11 cellular contexts compared by ENCODE assay signal in genomic region chr1:10724052-10724494, GRCh38.
DNase-seq lines count a peak whose midpoint lies in the region; ATAC-seq, FAIRE-seq and TF ChIP-seq lines count a peak whose summit lies in the region.
"Had no signal": no experiment of that assay in that cellular context is flagged by ENCODE, and none has a peak within 500 bp of the region (broad histone marks: within the 10 kb centered on the region; RNA-seq: fewer than 3 reads in every experiment).

No MANE protein-coding gene starts in this region.

- no peak overlapping the region for H3K9ac ChIP-seq in astrocyte (ENCODE audit: low read length)

- TF ChIP-seq POLR2A in A549 (IDR thresholded peaks at IDR 0.05; ENCODE audit: low read length), result no peak

- H3K4me1 ChIP-seq in A549, result peaks cover 34% of the 10 kb centered on the region
- no peaks in the 10 kb centered on the region for H3K4me1 ChIP-seq in astrocyte (ENCODE audit: insufficient read depth, low read length)

- H3K36me3 ChIP-seq in MG63 (no peaks in the 10 kb centered on the region), astrocyte (ENCODE audit: insufficient read depth, low read length) (no peaks in the 10 kb centered on the region)

- FAIRE-seq in A549 (lab: Jason Lieb, UNC) (no peak), astrocyte (lab: Jason Lieb, UNC) (no peak)
- FAIRE-seq: endometrium had no signal

- H3K9me3 ChIP-seq in A549 (no peaks in the 10 kb centered on the region), MG63 (no peaks in the 10 kb centered on the region), astrocyte (ENCODE audit: insufficient read depth, low read depth, low read length) (no peaks in the 10 kb centered on the region)

- TF ChIP-seq CTCF in A549 (IDR thresholded peaks at IDR 0.05), result no peak
- TF ChIP-seq CTCF in astrocyte (IDR thresholded peaks at IDR 0.05; ENCODE audit: insufficient read depth, low read depth, low read length), result no peak

- no peak for TF ChIP-seq RAD21 in A549 (conservative IDR thresholded peaks at IDR 0.05 in 1 of 2, IDR thresholded peaks at IDR 0.05 in 1 of 2)

- CTCF ChIA-PET in A549 (lab: Yijun Ruan, JAX), result interaction anchor here (1.6 kb wide), 1 partner anchor 218 kb away, joined by 4 read pairs; no protein-coding TSS in a partner anchor
- CTCF ChIA-PET in activated CD4-positive, alpha-beta T cell treated with anti-CD3 and anti-CD28 coated beads, Interleukin-2, amount 10 ng/mL, durations not matched to agents 7 days and 5 days (lab: Charles Lee), result no interaction called here

- H3K4me3 ChIP-seq in A549, result no peak overlapping the region
- H3K4me3 ChIP-seq in MG63, result no peak overlapping the region
- H3K4me3 ChIP-seq in astrocyte (ENCODE audit: insufficient read depth, low read depth, low read length), result no peak overlapping the region

- no peaks in the 10 kb centered on the region for H3K79me2 ChIP-seq in astrocyte (ENCODE audit: insufficient read depth, low read length)

- peak; percentile 25 to 70 for DNase-seq in A549 (ENCODE audit: low read depth in 1 of 2, low spot score in 1 of 2)
- DNase-seq in MG63, result peak; percentile 72
- DNase-seq in astrocyte (ENCODE audit: low read depth), result peak; percentile 48
- DNase-seq in left kidney (ENCODE audit: low read depth, low spot score), result peak; percentile 68
- DNase-seq in activated CD4-positive, alpha-beta T cell treated with anti-CD3 and anti-CD28 coated beads, Interleukin-2, amount 10 ng/mL, durations not matched to agents 7 days and 5 days, result no peak
- no peak for DNase-seq in activated T-cell treated with anti-CD3 and anti-CD28 coated beads, Interleukin-2, amount 50 U/mL, for 24 hours
- DNase-seq: activated CD4-positive, alpha-beta T cell treated with anti-CD3 and anti-CD28 coated beads, Interleukin-2, amount 10 ng/mL, durations not matched to agents 24 days and 14 days; CD4-positive, CD25-positive, alpha-beta regulatory T cell had no signal

- peak overlapping the region; percentile 38 to 71; a peak in 3 of 6 replicates for H3K27ac ChIP-seq in A549
- H3K27ac ChIP-seq in astrocyte (ENCODE audit: low read depth, low read length), result no peak overlapping the region

- no peaks in the 10 kb centered on the region for H3K9me3 Mint-ChIP-seq in astrocyte (ENCODE audit: unreplicated experiment)
- H3K9me3 Mint-ChIP-seq in activated CD4-positive, alpha-beta T cell treated with anti-CD3 and anti-CD28 coated beads, Interleukin-2, amount 10 ng/mL, durations not matched to agents 7 days and 5 days, result no peaks in the 10 kb centered on the region
- H3K9me3 Mint-ChIP-seq in activated T-cell treated with anti-CD3 and anti-CD28 coated beads, Interleukin-2, amount 50 U/mL, for 24 hours, result no peaks in the 10 kb centered on the region
- H3K9me3 Mint-ChIP-seq: activated CD4-positive, alpha-beta T cell treated with anti-CD3 and anti-CD28 coated beads, Interleukin-2, amount 10 ng/mL, durations not matched to agents 24 days and 14 days; CD4-positive, CD25-positive, alpha-beta regulatory T cell had no signal

- no peaks in the 10 kb centered on the region for H4K20me1 ChIP-seq in astrocyte (ENCODE audit: insufficient read depth, low read length)

- H3K27me3 ChIP-seq in MG63 (no peaks in the 10 kb centered on the region), astrocyte (ENCODE audit: insufficient read depth, low read length) (peaks cover 25% of the 10 kb centered on the region)

- POLR2A ChIA-PET in A549 (lab: Yijun Ruan, JAX), result no interaction called here
- POLR2A ChIA-PET in activated CD4-positive, alpha-beta T cell treated with anti-CD3 and anti-CD28 coated beads, Interleukin-2, amount 10 ng/mL, durations not matched to agents 7 days and 5 days (lab: Charles Lee), result no interaction called here

- no peak overlapping the region for H3K27ac Mint-ChIP-seq in astrocyte (ENCODE audit: unreplicated experiment)
- H3K27ac Mint-ChIP-seq in activated CD4-positive, alpha-beta T cell treated with anti-CD3 and anti-CD28 coated beads, Interleukin-2, amount 10 ng/mL, durations not matched to agents 7 days and 5 days, result no peak overlapping the region
- no peak overlapping the region for H3K27ac Mint-ChIP-seq in activated T-cell treated with anti-CD3 and anti-CD28 coated beads, Interleukin-2, amount 50 U/mL, for 24 hours
- H3K27ac Mint-ChIP-seq: activated CD4-positive, alpha-beta T cell treated with anti-CD3 and anti-CD28 coated beads, Interleukin-2, amount 10 ng/mL, durations not matched to agents 24 days and 14 days; CD4-positive, CD25-positive, alpha-beta regulatory T cell had no signal

- WGBS in A549 (ENCODE audit: missing lambda C conversion rate), result 15% methylated on average over 12 of the region's 12 CpGs

- H3K4me1 Mint-ChIP-seq in astrocyte (ENCODE audit: low read depth, unreplicated experiment), result peaks cover 4% of the 10 kb centered on the region
- no peaks in the 10 kb centered on the region for H3K4me1 Mint-ChIP-seq in activated CD4-positive, alpha-beta T cell treated with anti-CD3 and anti-CD28 coated beads, Interleukin-2, amount 10 ng/mL, durations not matched to agents 7 days and 5 days
- H3K4me1 Mint-ChIP-seq in activated T-cell treated with anti-CD3 and anti-CD28 coated beads, Interleukin-2, amount 50 U/mL, for 24 hours (ENCODE audit: low read depth), result no peaks in the 10 kb centered on the region
- H3K4me1 Mint-ChIP-seq: activated CD4-positive, alpha-beta T cell treated with anti-CD3 and anti-CD28 coated beads, Interleukin-2, amount 10 ng/mL, durations not matched to agents 24 days and 14 days had no signal

- peak overlapping the region; percentile 51 for H3K4me2 ChIP-seq in A549
- H3K4me2 ChIP-seq in astrocyte (ENCODE audit: low read length), result no peak overlapping the region

- H2AFZ ChIP-seq in astrocyte (ENCODE audit: low read depth, low read length), result no peak overlapping the region

- peaks cover 53% of the 10 kb centered on the region for H3K27me3 Mint-ChIP-seq in astrocyte (ENCODE audit: low read depth, unreplicated experiment)
- H3K27me3 Mint-ChIP-seq in activated CD4-positive, alpha-beta T cell treated with anti-CD3 and anti-CD28 coated beads, Interleukin-2, amount 10 ng/mL, durations not matched to agents 7 days and 5 days, result peaks cover 7% of the 10 kb centered on the region
- no peaks in the 10 kb centered on the region for H3K27me3 Mint-ChIP-seq in activated T-cell treated with anti-CD3 and anti-CD28 coated beads, Interleukin-2, amount 50 U/mL, for 24 hours
- H3K27me3 Mint-ChIP-seq: CD4-positive, CD25-positive, alpha-beta regulatory T cell had no signal

- TF ChIP-seq EP300 in A549 (IDR thresholded peaks at IDR 0.05), result no peak

- H3K4me3 Mint-ChIP-seq in astrocyte (ENCODE audit: unreplicated experiment), result no peak overlapping the region
- no peak overlapping the region for H3K4me3 Mint-ChIP-seq in activated CD4-positive, alpha-beta T cell treated with anti-CD3 and anti-CD28 coated beads, Interleukin-2, amount 10 ng/mL, durations not matched to agents 7 days and 5 days
- H3K4me3 Mint-ChIP-seq in activated T-cell treated with anti-CD3 and anti-CD28 coated beads, Interleukin-2, amount 50 U/mL, for 24 hours, result no peak overlapping the region
- H3K4me3 Mint-ChIP-seq: activated CD4-positive, alpha-beta T cell treated with anti-CD3 and anti-CD28 coated beads, Interleukin-2, amount 10 ng/mL, durations not matched to agents 24 days and 14 days; CD4-positive, CD25-positive, alpha-beta regulatory T cell had no signal

- ATAC-seq in A549 (peak; percentile 20 to 57; a peak in 5 of 6 replicates), GM18498 (IDR thresholded peaks at IDR 0.05; ENCODE audit: unreplicated experiment) (no peak), HG02759 (IDR thresholded peaks at IDR 0.05; ENCODE audit: unreplicated experiment) (no peak)

- H3K36me3 Mint-ChIP-seq in astrocyte (ENCODE audit: low read depth, unreplicated experiment), result peaks cover 2% of the 10 kb centered on the region
- H3K36me3 Mint-ChIP-seq in activated CD4-positive, alpha-beta T cell treated with anti-CD3 and anti-CD28 coated beads, Interleukin-2, amount 10 ng/mL, durations not matched to agents 7 days and 5 days (ENCODE audit: low read depth), result no peaks in the 10 kb centered on the region
- H3K36me3 Mint-ChIP-seq in activated T-cell treated with anti-CD3 and anti-CD28 coated beads, Interleukin-2, amount 50 U/mL, for 24 hours (ENCODE audit: low read depth), result no peaks in the 10 kb centered on the region
- H3K36me3 Mint-ChIP-seq: CD4-positive, CD25-positive, alpha-beta regulatory T cell had no signal

TF ChIP-seq in A549, 52 proteins besides CTCF, POLR2A, EP300 and RAD21:
- no peak for TF ChIP-seq HOXA7 (CRISPR knock-in tag; IDR thresholded peaks at IDR 0.05)
- peak; percentile 29; the same call in 1 of the 2 replicates for TF ChIP-seq USF2 (IDR thresholded peaks at IDR 0.05)
- TF ChIP-seq KDM5A (IDR thresholded peaks at IDR 0.05), result no peak
- no peak for TF ChIP-seq ZNF302 (CRISPR knock-in tag; IDR thresholded peaks at IDR 0.05)
- TF ChIP-seq RNF2 (IDR thresholded peaks at IDR 0.05; ENCODE audit: borderline replicate concordance, low read depth), result no peak

Comparison
In these comparisons a context has a peak if more than half of its experiments do, and no peak if none do; other contexts are left out.
1. ATAC-seq: peak in A549 (2 of 2); none in GM18498 (single experiment) and HG02759 (single experiment).
2. DNase-seq: peak in A549 (2 of 2), MG63 (single experiment), astrocyte (single experiment) and left kidney (single experiment); none in activated CD4-positive, alpha-beta T cell treated with anti-CD3 and anti-CD28 coated beads, Interleukin-2, amount 10 ng/mL, durations not matched to agents 7 days and 5 days (single experiment) and activated T-cell treated with anti-CD3 and anti-CD28 coated beads, Interleukin-2, amount 50 U/mL, for 24 hours (single experiment).